ENCODE assay signal across 18 cellular contexts in the genomic region with DNA sequence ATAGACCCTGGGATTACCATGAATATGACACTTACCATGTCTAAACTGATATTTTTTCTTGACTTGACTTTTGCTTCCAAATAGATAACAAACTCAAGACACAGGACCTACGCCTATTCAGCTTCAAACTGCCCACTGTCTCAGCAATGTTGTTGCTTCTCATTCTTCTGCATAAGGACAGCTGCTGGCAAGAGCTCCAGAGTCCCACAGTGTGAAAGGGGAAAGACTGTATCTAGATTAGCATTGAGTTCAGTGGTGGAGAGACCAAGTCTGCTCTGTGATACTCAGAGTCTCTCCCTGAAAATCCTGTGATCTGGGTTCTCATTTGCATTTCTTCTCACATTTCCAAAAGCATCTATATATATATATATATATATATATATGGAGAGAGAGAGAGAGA.
"Had no signal": no experiment of that assay in that cellular context is flagged by ENCODE, and none has a peak within 500 bp of the region (broad histone marks: within the 10 kb centered on the region; RNA-seq: fewer than 3 reads in every experiment).

No MANE protein-coding gene starts in this region.

- H3K27me3 ChIP-seq: neutrophil, sigmoid colon, stomach had no signal

- DNase-seq: effector CD4-positive, alpha-beta T cell; foreskin melanocyte; head of caudate nucleus; hippocampal formation; islet precursor cell; mammary epithelial cell; mucosa of descending colon; naive thymus-derived CD8-positive, alpha-beta T cell; sigmoid colon; small intestine; stimulated activated CD4-positive, alpha-beta T cell treated with anti-CD3 and anti-CD28 coated beads, Interleukin-12 subunit alpha, Interleukin-12 subunit beta, amount 100 ng/mL, for 4 hours; stimulated activated naive CD4-positive, alpha-beta T cell; stomach; substantia nigra; trophoblast cell had no signal

- H3K4me3 ChIP-seq: coronary artery, mucosa of descending colon, sigmoid colon, stomach had no signal

- H3K36me3 ChIP-seq: neutrophil, sigmoid colon, stomach had no signal

- H3K9me3 ChIP-seq: mucosa of descending colon, neutrophil, sigmoid colon, stomach had no signal

- H3K27ac ChIP-seq: coronary artery, neutrophil, sigmoid colon, stomach had no signal

- FAIRE-seq: endothelial cell of umbilical vein, small intestine had no signal
